35 cellular contexts compared by ENCODE assay signal in the genomic region with DNA sequence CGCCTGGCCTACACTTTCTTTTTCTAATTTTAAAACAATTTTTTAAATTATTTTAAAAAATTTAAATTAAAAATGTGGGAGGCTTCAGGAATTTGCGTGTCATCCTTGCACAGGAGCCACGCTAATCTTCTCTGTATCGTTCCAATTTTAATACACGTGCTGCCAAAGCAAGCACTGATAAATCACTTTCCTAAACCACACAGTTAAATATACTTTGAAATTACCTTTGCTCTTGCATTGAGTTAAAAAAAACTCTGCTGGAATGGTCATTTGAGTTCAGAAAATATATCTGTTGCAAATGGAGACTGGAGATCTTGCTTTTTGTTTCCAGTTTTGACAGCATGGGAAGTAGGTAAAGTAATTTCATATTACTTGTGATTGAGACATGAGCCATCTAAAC.
"Had no signal": no experiment of that assay in that cellular context is flagged by ENCODE, and none has a peak within 500 bp of the region (broad histone marks: within the 10 kb centered on the region; RNA-seq: fewer than 3 reads in every experiment).

No MANE protein-coding gene starts in this region.

- H3K9me3 ChIP-seq: MG63 had no signal

- H3K4me3 ChIP-seq: MG63 had no signal

- H3K36me3 ChIP-seq: MG63 had no signal

- DNase-seq: Karpas-422, Kasumi-1, MG63, MM.1S, MV-4-11, NCI-H1048, NCI-H1092, NCI-H1092 treated with DMSO at 0.1 percent for 48 hours, NCI-H1105, NCI-H1105 treated with DMSO at 0.1 percent for 48 hours, NCI-H1417, NCI-H1417 treated with DMSO at 0.1 percent for 48 hours, NCI-H1436, NCI-H1436 treated with DMSO at 0.1 percent for 48 hours, NCI-H146, NCI-H1694, NCI-H1694 treated with DMSO at 0.1 percent for 48 hours, NCI-H187, NCI-H187 treated with DMSO at 0.1 percent for 48 hours, NCI-H1930, NCI-H2029, NCI-H2029 treated with DMSO at 0.1 percent for 48 hours, NCI-H2081, NCI-H2081 treated with DMSO at 0.1 percent for 48 hours, NCI-H2107, NCI-H2171, NCI-H2171 treated with DMSO at 0.1 percent for 48 hours, NCI-H2227 treated with DMSO at 0.1 percent for 48 hours, NCI-H226, NCI-H345, NCI-H446, NCI-H446 treated with DMSO at 0.1 percent for 48 hours, NCI-H510A, NCI-H510A treated with DMSO at 0.1 percent for 48 hours had no signal

- H3K27ac ChIP-seq: KMS-11 had no signal

- H3K27me3 ChIP-seq: MG63 had no signal

- H3K4me2 ChIP-seq: KMS-11 had no signal

- H3K9ac ChIP-seq: KMS-11 had no signal
